Comparison of ENCODE assay signal across 23 cellular contexts in genomic region chr5:41764650-41765049, GRCh38.
"Had no signal": no experiment of that assay in that cellular context is flagged by ENCODE, and none has a peak within 500 bp of the region (broad histone marks: within the 10 kb centered on the region; RNA-seq: fewer than 3 reads in every experiment).

No MANE protein-coding gene starts in this region.

- H3K4me3 Mint-ChIP-seq: activated naive CD8-positive, alpha-beta T cell; naive B cell; neural crest cell; WTC11 had no signal

- H3K4me3 ChIP-seq: heart right ventricle, mucosa of descending colon, spleen, upper lobe of right lung had no signal

- H3K4me1 Mint-ChIP-seq: naive B cell, WTC11 had no signal

- DNase-seq: activated CD4-positive, alpha-beta T cell treated with anti-CD3 and anti-CD28 coated beads, Interleukin-2, amount 50 U/mL, for 4 hours; activated CD8-positive, alpha-beta memory T cell treated with anti-CD3 and anti-CD28 coated beads for 24 hours; activated CD8-positive, alpha-beta memory T cell treated with anti-CD3 and anti-CD28 coated beads, Interleukin-2, amount 50 U/mL, for 4 hours; activated gamma-delta T cell; amniotic stem cell; cerebellar nuclear complex; cortex of kidney; foreskin fibroblast; heart right ventricle; left colon; mesenchymal stem cell; mucosa of descending colon; naive B cell; occipital lobe; posterior cingulate gyrus; spleen; stimulated activated CD4-positive, alpha-beta T cell treated with anti-CD3 and anti-CD28 coated beads, Interleukin-4, amount 100 ng/mL, for 24 hours; stimulated activated naive CD8-positive, alpha-beta T cell treated with anti-CD3 and anti-CD28 coated beads, Interleukin-15, Interleukin-2, amounts not matched to agents 100 U/mL and 50 U/mL, for 24 hours; T1000; upper lobe of right lung had no signal

- ATAC-seq: left colon; mucosa of descending colon; stimulated activated naive CD8-positive, alpha-beta T cell treated with anti-CD3 and anti-CD28 coated beads, Interleukin-15, Interleukin-2, amounts not matched to agents 100 U/mL and 50 U/mL, for 24 hours; upper lobe of right lung; WTC11 had no signal

- H3K27ac Mint-ChIP-seq: activated naive CD8-positive, alpha-beta T cell; WTC11 had no signal

- H3K9me3 Mint-ChIP-seq: naive B cell, neural crest cell, WTC11 had no signal

- H3K36me3 Mint-ChIP-seq: WTC11 had no signal

- H3K27me3 ChIP-seq: heart right ventricle, spleen, upper lobe of right lung had no signal

- H3K27me3 Mint-ChIP-seq: activated naive CD8-positive, alpha-beta T cell; naive B cell had no signal

- H3K4me1 ChIP-seq: spleen, upper lobe of right lung had no signal

- H3K9me3 ChIP-seq: heart right ventricle, mucosa of descending colon, spleen, upper lobe of right lung had no signal

- H3K27ac ChIP-seq: heart right ventricle, spleen, upper lobe of right lung had no signal
